In the genomic region with DNA sequence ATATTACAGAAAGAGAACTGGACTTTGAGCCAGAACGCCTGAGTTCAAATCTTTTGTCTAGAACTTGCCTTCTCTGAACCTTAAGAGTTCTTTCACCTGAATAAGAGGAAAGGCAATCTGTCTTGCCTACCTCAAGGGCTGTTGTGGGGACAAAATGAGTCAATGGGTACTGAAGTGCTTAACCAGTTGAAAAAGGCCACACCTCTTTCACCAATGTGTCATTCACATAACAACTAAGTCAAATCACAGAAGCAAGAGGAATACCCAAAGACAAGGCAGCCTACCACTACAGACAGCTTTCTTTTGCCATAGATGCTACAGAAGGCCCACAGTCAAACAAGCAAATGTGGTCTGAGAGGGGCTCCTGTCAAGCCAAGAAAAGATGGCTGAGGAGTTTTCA, we compare ENCODE assay signal across 9 cellular contexts. TPM values are rescaled to one million over a fixed set of nuclear protein-coding genes. Genes with fewer than 3 reads are reported as not detected.
DNase-seq lines count a peak whose midpoint lies in the region; ATAC-seq and TF ChIP-seq lines count a peak whose summit lies in the region.
"Had no signal": no experiment of that assay in that cellular context is flagged by ENCODE, and none has a peak within 500 bp of the region (broad histone marks: within the 10 kb centered on the region; RNA-seq: fewer than 3 reads in every experiment).

No MANE protein-coding gene starts in this region.

- H3K4me3 Mint-ChIP-seq in activated T-helper 2 cell treated with anti-CD3 and anti-CD28 coated beads, Interferon-gamma antibody, Interleukin-2, Interleukin-4, amounts not matched to agents 10 μg/mL and 5 μg/mL and 100 μg/mL, durations not matched to agents 14 hours and 24 hours and 36 hours (ENCODE audit: low read depth), result no peak overlapping the region
- H3K4me3 Mint-ChIP-seq in stimulated activated effector memory CD8-positive, alpha-beta T cell treated with anti-CD3 and anti-CD28 coated beads, Interleukin-12 subunit alpha, Interleukin-12 subunit beta, amount 100 ng/mL, for 72 hours, result peak overlapping the region; percentile 58

- H3K36me3 Mint-ChIP-seq in activated T-helper 2 cell treated with anti-CD3 and anti-CD28 coated beads, Interferon-gamma antibody, Interleukin-2, Interleukin-4, amounts not matched to agents 10 μg/mL and 5 μg/mL and 100 μg/mL, durations not matched to agents 14 hours and 24 hours and 36 hours (ENCODE audit: low read depth), result peaks cover 34% of the 10 kb centered on the region
- peaks cover 31% of the 10 kb centered on the region for H3K36me3 Mint-ChIP-seq in stimulated activated effector memory CD8-positive, alpha-beta T cell treated with anti-CD3 and anti-CD28 coated beads, Interleukin-12 subunit alpha, Interleukin-12 subunit beta, amount 100 ng/mL, for 72 hours

- peak; percentile 59 for DNase-seq in activated CD8-positive, alpha-beta memory T cell treated with anti-CD3 and anti-CD28 coated beads for 24 hours
- DNase-seq in activated CD8-positive, alpha-beta memory T cell treated with anti-CD3 and anti-CD28 coated beads, Interleukin-2, amount 50 U/mL, for 4 hours, result no peak
- DNase-seq in activated T-helper 2 cell treated with anti-CD3 and anti-CD28 coated beads, Interferon-gamma antibody, Interleukin-2, Interleukin-4, amounts not matched to agents 10 μg/mL and 5 μg/mL and 100 μg/mL, durations not matched to agents 14 hours and 24 hours and 36 hours (ENCODE audit: low spot score), result peak; percentile 34
- DNase-seq in stimulated activated effector memory CD8-positive, alpha-beta T cell treated with anti-CD3 and anti-CD28 coated beads, Interleukin-12 subunit alpha, Interleukin-12 subunit beta, amount 100 ng/mL, for 72 hours (ENCODE audit: low spot score in 2 of 2), result peak in 1 of 2 donors; percentile 62
- DNase-seq in NCI-H2227 treated with DMSO at 0.1 percent for 48 hours (lab: John Stamatoyannopoulos, UW) (no peak), erythroblast (lab: John Stamatoyannopoulos, UW) (no peak), LoVo (ENCODE audit: low spot score) (no peak)
- DNase-seq: mucosa of descending colon had no signal

- peak; percentile 68 for ATAC-seq in HG02759 (IDR thresholded peaks at IDR 0.05; ENCODE audit: unreplicated experiment)
- peak; percentile 87 for ATAC-seq in stimulated activated effector memory CD8-positive, alpha-beta T cell treated with anti-CD3 and anti-CD28 coated beads, Interleukin-12 subunit alpha, Interleukin-12 subunit beta, amount 100 ng/mL, for 72 hours
- ATAC-seq: mucosa of descending colon had no signal

- no peak for TF ChIP-seq POLR2A in erythroblast (IDR thresholded peaks at IDR 0.05; ENCODE audit: low read length)

- no peaks in the 10 kb centered on the region for H3K9me3 Mint-ChIP-seq in activated T-helper 2 cell treated with anti-CD3 and anti-CD28 coated beads, Interferon-gamma antibody, Interleukin-2, Interleukin-4, amounts not matched to agents 10 μg/mL and 5 μg/mL and 100 μg/mL, durations not matched to agents 14 hours and 24 hours and 36 hours
- no peaks in the 10 kb centered on the region for H3K9me3 Mint-ChIP-seq in stimulated activated effector memory CD8-positive, alpha-beta T cell treated with anti-CD3 and anti-CD28 coated beads, Interleukin-12 subunit alpha, Interleukin-12 subunit beta, amount 100 ng/mL, for 72 hours

- intact Hi-C loops in activated T-helper 2 cell treated with anti-CD3 and anti-CD28 coated beads, Interferon-gamma antibody, Interleukin-2, Interleukin-4, amounts not matched to agents 10 μg/mL and 5 μg/mL and 100 μg/mL, durations not matched to agents 14 hours and 24 hours and 36 hours (cut with micrococcal nuclease), result loop anchor here (1.0 to 10.0 kb wide), 5 partner anchors 38 to 366 kb away; a partner anchor contains a TSS

- peak overlapping the region; percentile 81 for H3K27ac Mint-ChIP-seq in activated T-helper 2 cell treated with anti-CD3 and anti-CD28 coated beads, Interferon-gamma antibody, Interleukin-2, Interleukin-4, amounts not matched to agents 10 μg/mL and 5 μg/mL and 100 μg/mL, durations not matched to agents 14 hours and 24 hours and 36 hours
- peak overlapping the region; percentile 85 for H3K27ac Mint-ChIP-seq in stimulated activated effector memory CD8-positive, alpha-beta T cell treated with anti-CD3 and anti-CD28 coated beads, Interleukin-12 subunit alpha, Interleukin-12 subunit beta, amount 100 ng/mL, for 72 hours

- H3K4me1 Mint-ChIP-seq in activated T-helper 2 cell treated with anti-CD3 and anti-CD28 coated beads, Interferon-gamma antibody, Interleukin-2, Interleukin-4, amounts not matched to agents 10 μg/mL and 5 μg/mL and 100 μg/mL, durations not matched to agents 14 hours and 24 hours and 36 hours (ENCODE audit: low read depth), result peaks cover 38% of the 10 kb centered on the region
- H3K4me1 Mint-ChIP-seq in stimulated activated effector memory CD8-positive, alpha-beta T cell treated with anti-CD3 and anti-CD28 coated beads, Interleukin-12 subunit alpha, Interleukin-12 subunit beta, amount 100 ng/mL, for 72 hours, result peaks cover 44% of the 10 kb centered on the region

- H3K27me3 Mint-ChIP-seq in activated T-helper 2 cell treated with anti-CD3 and anti-CD28 coated beads, Interferon-gamma antibody, Interleukin-2, Interleukin-4, amounts not matched to agents 10 μg/mL and 5 μg/mL and 100 μg/mL, durations not matched to agents 14 hours and 24 hours and 36 hours (ENCODE audit: low read depth), result no peaks in the 10 kb centered on the region

RNA-seq across cellular contexts. Expression of a gene that starts 39.7 kb away (rescaled TPM):
- 120 and 129 TPM in 2 replicates for total RNA-seq in activated T-helper 2 cell treated with anti-CD3 and anti-CD28 coated beads, Interferon-gamma antibody, Interleukin-2, Interleukin-4, amounts not matched to agents 10 μg/mL and 5 μg/mL and 100 μg/mL, durations not matched to agents 14 hours and 24 hours and 36 hours

RNA-seq across cellular contexts. Expression of a gene that starts 42.7 kb away (rescaled TPM):
- total RNA-seq in activated T-helper 2 cell treated with anti-CD3 and anti-CD28 coated beads, Interferon-gamma antibody, Interleukin-2, Interleukin-4, amounts not matched to agents 10 μg/mL and 5 μg/mL and 100 μg/mL, durations not matched to agents 14 hours and 24 hours and 36 hours, result 65.3 and 69.2 TPM in 2 replicates

Comparison
In these comparisons a context has a peak if more than half of its experiments do, and no peak if none do; other contexts are left out.
1. DNase-seq: peak in activated CD8-positive, alpha-beta memory T cell treated with anti-CD3 and anti-CD28 coated beads for 24 hours (single experiment) and activated T-helper 2 cell treated with anti-CD3 and anti-CD28 coated beads, Interferon-gamma antibody, Interleukin-2, Interleukin-4, amounts not matched to agents 10 μg/mL and 5 μg/mL and 100 μg/mL, durations not matched to agents 14 hours and 24 hours and 36 hours (single experiment); none in activated CD8-positive, alpha-beta memory T cell treated with anti-CD3 and anti-CD28 coated beads, Interleukin-2, amount 50 U/mL, for 4 hours (single experiment), NCI-H2227 treated with DMSO at 0.1 percent for 48 hours (single experiment), erythroblast (0 of 2) and LoVo (single experiment).